Comparison of ENCODE assay signal across 9 cellular contexts in genomic region chr2:134087371-134087921, GRCh38.
DNase-seq lines count a peak whose midpoint lies in the region; ATAC-seq and TF ChIP-seq lines count a peak whose summit lies in the region.
"Had no signal": no experiment of that assay in that cellular context is flagged by ENCODE, and none has a peak within 500 bp of the region (broad histone marks: within the 10 kb centered on the region; RNA-seq: fewer than 3 reads in every experiment).

No MANE protein-coding gene starts in this region.

- intact Hi-C loops in stomach (cut with DNase I; ENCODE audit: low total_unique reads) = no loop called here

- H3K27me3 ChIP-seq in stomach = no peaks in the 10 kb centered on the region
- H3K27me3 ChIP-seq: heart right ventricle had no signal

- TF ChIP-seq POLR2A in stomach (IDR thresholded peaks at IDR 0.05) = no peak

- WGBS in stomach, 5 donors = 31 to 77% (median 44%) methylated on average over 2 of the region's 2 CpGs

- H3K36me3 ChIP-seq in stomach = no peaks in the 10 kb centered on the region
- H3K36me3 ChIP-seq: heart right ventricle had no signal

- H3K9me3 ChIP-seq in stomach = no peaks in the 10 kb centered on the region
- H3K9me3 ChIP-seq: heart right ventricle had no signal

- H3K4me1 ChIP-seq in stomach = peaks cover 0 to 12% (median 0%) of the 10 kb centered on the region in 4 donors

- DNase-seq in M059J (ENCODE audit: low read depth) (peak; percentile 59), stomach (peak; percentile 31), cortex of kidney (lab: John Stamatoyannopoulos, UW) (no peak), KG1 (lab: John Stamatoyannopoulos, UW) (no peak), SHP77 treated with DMSO at 0.1 percent for 48 hours (lab: John Stamatoyannopoulos, UW) (no peak)
- DNase-seq: heart right ventricle, NCI-H226 had no signal

- ATAC-seq in GM19372 (IDR thresholded peaks at IDR 0.05; ENCODE audit: low read depth, unreplicated experiment) = peak; percentile 80
- ATAC-seq in HG02884 (IDR thresholded peaks at IDR 0.05; ENCODE audit: unreplicated experiment) = peak; percentile 90

- H3K4me3 ChIP-seq in stomach = no peak overlapping the region
- H3K4me3 ChIP-seq: heart right ventricle had no signal

- no peak for TF ChIP-seq EP300 in stomach (IDR thresholded peaks at IDR 0.05)

- H3K27ac ChIP-seq in stomach = no peak overlapping the region

- TF ChIP-seq CTCF in stomach (IDR thresholded peaks at IDR 0.05) = no peak

Comparison
In these comparisons a context has a peak if more than half of its experiments do, and no peak if none do; other contexts are left out.
1. DNase-seq: peak in M059J (single experiment) and stomach (single experiment); none in cortex of kidney (single experiment), KG1 (single experiment) and SHP77 treated with DMSO at 0.1 percent for 48 hours (single experiment).